In genomic region chr16:26777821-26778220, GRCh38 we compare ENCODE assay signal across 2 cellular contexts.
TF ChIP-seq lines count a peak whose summit lies in the region.

No MANE protein-coding gene starts in this region.

TF ChIP-seq in H1, 55 proteins besides CTCF, POLR2A, EP300 and RAD21:
- TF ChIP-seq ATF2 (IDR thresholded peaks at IDR 0.05; ENCODE audit: low read length) (no peak), CHD1 (IDR thresholded peaks at IDR 0.05; ENCODE audit: low read depth, low read length) (no peak), TAF7 (optimal IDR thresholded peaks at IDR 0.05; ENCODE audit: borderline replicate concordance, low read depth, low read length) (no peak), RFX5 (IDR thresholded peaks at IDR 0.05; ENCODE audit: borderline replicate concordance, low read depth, low read length) (no peak), CTBP2 (IDR thresholded peaks at IDR 0.05; ENCODE audit: borderline replicate concordance, insufficient read depth, insufficient read length, low read length) (no peak)

TF ChIP-seq in HepG2, 621 proteins besides CTCF, POLR2A, EP300 and RAD21:
- no peak for TF ChIP-seq ZNF225 (CRISPR knock-in tag; IDR thresholded peaks at IDR 0.05)
- no peak for TF ChIP-seq MAFK (conservative IDR thresholded peaks at IDR 0.05 in 1 of 2, IDR thresholded peaks at IDR 0.05 in 1 of 2; ENCODE audit: low read length in 2 of 2)
- TF ChIP-seq AFF4 (CRISPR knock-in tag; IDR thresholded peaks at IDR 0.05) = no peak
- TF ChIP-seq ZBTB3 (CRISPR knock-in tag; IDR thresholded peaks at IDR 0.05; ENCODE audit: borderline replicate concordance, low read depth) = no peak
- TF ChIP-seq ZNF550 (CRISPR knock-in tag; IDR thresholded peaks at IDR 0.05; ENCODE audit: borderline replicate concordance) = no peak
- no peak for TF ChIP-seq PBX3 (CRISPR knock-in tag; IDR thresholded peaks at IDR 0.05; ENCODE audit: borderline replicate concordance)
- TF ChIP-seq PAX8 (CRISPR knock-in tag; IDR thresholded peaks at IDR 0.05; ENCODE audit: borderline replicate concordance) = no peak
